ENCODE assay signal across 20 cellular contexts in genomic region chr15:96657096-96657495, GRCh38.
DNase-seq lines count a peak whose midpoint lies in the region; ATAC-seq and TF ChIP-seq lines count a peak whose summit lies in the region.
"Had no signal": no experiment of that assay in that cellular context is flagged by ENCODE, and none has a peak within 500 bp of the region (broad histone marks: within the 10 kb centered on the region; RNA-seq: fewer than 3 reads in every experiment).

No MANE protein-coding gene starts in this region.

- no peaks in the 10 kb centered on the region for H4K20me1 ChIP-seq in Loucy (ENCODE audit: insufficient read depth, low read length, poor library complexity, severe bottlenecking)

- H3K9me3 Mint-ChIP-seq in mesothelial cell of epicardium, result peaks cover 2% of the 10 kb centered on the region
- H3K9me3 Mint-ChIP-seq in activated CD4-positive, alpha-beta T cell treated with anti-CD3 and anti-CD28 coated beads, Interleukin-2, amount 10 ng/mL, durations not matched to agents 24 days and 14 days, result no peaks in the 10 kb centered on the region

- H3K9me3 ChIP-seq in Loucy (ENCODE audit: insufficient read depth, low read depth, low read length), result no peaks in the 10 kb centered on the region
- no peaks in the 10 kb centered on the region; the same call in 1 of the 2 replicates for H3K9me3 ChIP-seq in MG63
- H3K9me3 ChIP-seq: BE2C, HAP-1 had no signal

- no peaks in the 10 kb centered on the region for H3K4me1 ChIP-seq in Loucy (ENCODE audit: insufficient read depth, low read length, poor library complexity, severe bottlenecking)
- H3K4me1 ChIP-seq: BE2C, HAP-1 had no signal

- DNase-seq in choroid plexus epithelial cell (ENCODE audit: low read depth) (peak; percentile 2), mesothelial cell of epicardium (ENCODE audit: low spot score in 2 of 2, unreplicated experiment in 2 of 2) (no peak), MG63 (no peak)
- no peak for DNase-seq in activated CD4-positive, alpha-beta T cell treated with anti-CD3 and anti-CD28 coated beads, Interleukin-2, amount 10 ng/mL, durations not matched to agents 24 days and 14 days
- DNase-seq: BE2C; CD4-positive, CD25-positive, alpha-beta regulatory T cell; DMS 273 treated with DMSO at 0.1 percent for 48 hours; DND-41; KG1; MV-4-11; NCI-H1694; NCI-H2081 treated with DMSO at 0.1 percent for 48 hours; NCI-H2171 treated with DMSO at 0.1 percent for 48 hours; NCI-H524 treated with DMSO at 0.1 percent for 48 hours; NCI-H82 had no signal

- H3K9me2 ChIP-seq in Loucy (replicated peaks; ENCODE audit: low read depth, low read length), result no peaks in the 10 kb centered on the region

- TF ChIP-seq CTCF in C4-2B (conservative IDR thresholded peaks at IDR 0.05), result peak; percentile 15
- peak; percentile 19; the same call in 1 of the 2 replicates for TF ChIP-seq CTCF in Loucy (conservative IDR thresholded peaks at IDR 0.05; ENCODE audit: low read length)
- no peak for TF ChIP-seq CTCF in choroid plexus epithelial cell (conservative IDR thresholded peaks at IDR 0.05; ENCODE audit: low read depth, low read length)
- peak; percentile 29 for TF ChIP-seq CTCF in mesothelial cell of epicardium (IDR thresholded peaks at IDR 0.05; ENCODE audit: unreplicated experiment)

- no peak for ATAC-seq in GM18511 (IDR thresholded peaks at IDR 0.05; ENCODE audit: unreplicated experiment)
- ATAC-seq: Right ventricle myocardium inferior had no signal

- H3K4me3 ChIP-seq in Loucy (ENCODE audit: low read length, poor library complexity, severe bottlenecking) (no peak overlapping the region), choroid plexus epithelial cell (ENCODE audit: low read depth, low read length) (no peak overlapping the region), MG63 (no peak overlapping the region)
- H3K4me3 ChIP-seq: HAP-1 had no signal

- H2AFZ ChIP-seq in Loucy (ENCODE audit: low read length), result no peak overlapping the region

- no peaks in the 10 kb centered on the region for H3F3A ChIP-seq in Loucy (ENCODE audit: low read depth)

- no peak overlapping the region for H3K4me3 Mint-ChIP-seq in mesothelial cell of epicardium
- no peak overlapping the region for H3K4me3 Mint-ChIP-seq in activated CD4-positive, alpha-beta T cell treated with anti-CD3 and anti-CD28 coated beads, Interleukin-2, amount 10 ng/mL, durations not matched to agents 24 days and 14 days
- H3K4me3 Mint-ChIP-seq: CD4-positive, CD25-positive, alpha-beta regulatory T cell had no signal

- H3K4me1 Mint-ChIP-seq in mesothelial cell of epicardium, result no peaks in the 10 kb centered on the region
- H3K4me1 Mint-ChIP-seq in activated CD4-positive, alpha-beta T cell treated with anti-CD3 and anti-CD28 coated beads, Interleukin-2, amount 10 ng/mL, durations not matched to agents 24 days and 14 days, result no peaks in the 10 kb centered on the region
- H3K4me1 Mint-ChIP-seq: CD4-positive, CD25-positive, alpha-beta regulatory T cell had no signal

- H3K79me2 ChIP-seq in Loucy (ENCODE audit: insufficient read depth, low read length), result no peaks in the 10 kb centered on the region

- intact Hi-C loops in activated CD4-positive, alpha-beta T cell treated with anti-CD3 and anti-CD28 coated beads, Interleukin-2, amount 10 ng/mL, durations not matched to agents 24 days and 14 days (cut with micrococcal nuclease), result no loop called here

- H3K36me3 ChIP-seq in Loucy (ENCODE audit: insufficient read depth, low read length) (no peaks in the 10 kb centered on the region), MG63 (no peaks in the 10 kb centered on the region)
- H3K36me3 ChIP-seq: BE2C, HAP-1 had no signal

- H3K27me3 ChIP-seq in Loucy (ENCODE audit: insufficient read depth, low read length, poor library complexity, severe bottlenecking) (no peaks in the 10 kb centered on the region), MG63 (no peaks in the 10 kb centered on the region)
- H3K27me3 ChIP-seq: BE2C had no signal

- no peak overlapping the region for H3K27ac ChIP-seq in C4-2B

- no peak overlapping the region for H3K9ac ChIP-seq in Loucy (ENCODE audit: low read depth, low read length, poor library complexity, severe bottlenecking)

- peaks cover 1% of the 10 kb centered on the region for H3K27me3 Mint-ChIP-seq in mesothelial cell of epicardium (ENCODE audit: low read depth)
- no peaks in the 10 kb centered on the region for H3K27me3 Mint-ChIP-seq in activated CD4-positive, alpha-beta T cell treated with anti-CD3 and anti-CD28 coated beads, Interleukin-2, amount 10 ng/mL, durations not matched to agents 24 days and 14 days
- H3K27me3 Mint-ChIP-seq: CD4-positive, CD25-positive, alpha-beta regulatory T cell had no signal

- H3K27ac Mint-ChIP-seq in mesothelial cell of epicardium, result no peak overlapping the region
- H3K27ac Mint-ChIP-seq in activated CD4-positive, alpha-beta T cell treated with anti-CD3 and anti-CD28 coated beads, Interleukin-2, amount 10 ng/mL, durations not matched to agents 24 days and 14 days, result no peak overlapping the region
- H3K27ac Mint-ChIP-seq: CD4-positive, CD25-positive, alpha-beta regulatory T cell had no signal

- no peak overlapping the region for H3K4me2 ChIP-seq in Loucy (ENCODE audit: low read depth, low read length, poor library complexity, severe bottlenecking)

- no peaks in the 10 kb centered on the region for H3K36me3 Mint-ChIP-seq in mesothelial cell of epicardium
- H3K36me3 Mint-ChIP-seq in activated CD4-positive, alpha-beta T cell treated with anti-CD3 and anti-CD28 coated beads, Interleukin-2, amount 10 ng/mL, durations not matched to agents 24 days and 14 days (ENCODE audit: low read depth), result no peaks in the 10 kb centered on the region
- H3K36me3 Mint-ChIP-seq: CD4-positive, CD25-positive, alpha-beta regulatory T cell had no signal
